ENCODE assay signal across 8 cellular contexts in the genomic region with DNA sequence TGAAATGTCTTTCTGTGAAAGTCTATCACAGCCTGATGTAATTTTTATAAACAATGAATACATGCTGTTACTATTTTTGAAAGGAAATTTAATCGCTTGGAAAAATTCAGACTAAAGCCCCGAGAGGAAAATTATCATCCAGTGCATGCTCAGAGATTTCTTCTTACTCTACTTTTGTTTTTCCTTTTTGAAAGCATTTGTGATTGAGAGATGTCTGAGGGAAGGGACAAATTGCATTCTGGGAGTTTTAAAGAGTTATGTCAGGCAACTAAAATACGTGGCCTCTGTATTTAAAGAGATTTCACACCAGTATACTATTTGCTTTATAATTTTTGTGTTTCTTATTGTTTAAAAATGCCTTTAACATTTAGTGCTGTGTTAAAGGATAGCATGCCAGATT. TPM values are rescaled to one million over a fixed set of nuclear protein-coding genes. Genes with fewer than 3 reads are reported as not detected.
DNase-seq lines count a peak whose midpoint lies in the region; ATAC-seq and TF ChIP-seq lines count a peak whose summit lies in the region.

No MANE protein-coding gene starts in this region.

- no peak for TF ChIP-seq RAD21 in HCT116 (IDR thresholded peaks at IDR 0.05; ENCODE audit: low read depth)

- intact Hi-C loops in HCT116 (cut with micrococcal nuclease), result loop anchor here (5.0 kb wide), 1 partner anchor 56 kb away; no protein-coding TSS in a partner anchor
- intact Hi-C loops in esophagus squamous epithelium (cut with DNase I), result no loop called here
- intact Hi-C loops in posterior vena cava (cut with DNase I), result no loop called here

- H3K27me3 ChIP-seq in HCT116 (ENCODE audit: insufficient read depth, low read length), result no peaks in the 10 kb centered on the region
- no peaks in the 10 kb centered on the region for H3K27me3 ChIP-seq in RWPE2 (ENCODE audit: insufficient read depth, poor library complexity, severe bottlenecking)
- no peaks in the 10 kb centered on the region for H3K27me3 ChIP-seq in esophagus squamous epithelium
- no peaks in the 10 kb centered on the region for H3K27me3 ChIP-seq in skeletal muscle satellite cell (ENCODE audit: control insufficient read depth, insufficient read depth, low read length)

- 10 to 13% methylated on average over 3 of the region's 3 CpGs for WGBS in esophagus squamous epithelium, 2 donors

- no peak for TF ChIP-seq CTCF in HCT116 (IDR thresholded peaks at IDR 0.05 in 2 of 3, conservative IDR thresholded peaks at IDR 0.05 in 1 of 3; ENCODE audit: borderline replicate concordance in 1 of 3, insufficient read depth in 1 of 3, low read depth in 2 of 3, low read length in 2 of 3)
- TF ChIP-seq CTCF in RWPE2 (IDR thresholded peaks at IDR 0.05; ENCODE audit: poor library complexity, severe bottlenecking), result no peak
- no peak for TF ChIP-seq CTCF in esophagus squamous epithelium (IDR thresholded peaks at IDR 0.05)

- TF ChIP-seq POLR2A in HCT116 (IDR thresholded peaks at IDR 0.05; ENCODE audit: borderline replicate concordance, extremely low read depth, insufficient read depth, insufficient read length) (no peak), esophagus squamous epithelium (IDR thresholded peaks at IDR 0.05) (no peak)

- H3K9me2 ChIP-seq in HCT116 (ENCODE audit: insufficient read depth), result no peaks in the 10 kb centered on the region

- H2AFZ ChIP-seq in HCT116 (ENCODE audit: low read depth, low read length, poor library complexity, severe bottlenecking), result peak overlapping the region; percentile 45

- RAD21 ChIA-PET in HCT116 (lab: Charles Lee; ENCODE audit: low non-redundant PET in 1 of 2, low total read pairs in 2 of 2, uncharacterized antibody in 2 of 2, unreplicated experiment in 2 of 2), result no interaction called here

- H3K27ac ChIP-seq in HCT116 (ENCODE audit: low read depth, low read length) (peak overlapping the region; percentile 98; the same call in 1 of the 2 replicates), RWPE2 (ENCODE audit: poor library complexity, severe bottlenecking) (peak overlapping the region; percentile 91), esophagus squamous epithelium (peak overlapping the region; percentile 94 to 100 (median 96))

- POLR2A ChIA-PET in HCT116 (lab: Charles Lee), result no interaction called here

- H3K9me3 ChIP-seq in HCT116 (ENCODE audit: control insufficient read depth in 1 of 2, insufficient read depth in 1 of 2, low read depth in 1 of 2, low read length in 2 of 2) (no peaks in the 10 kb centered on the region), RWPE2 (ENCODE audit: severe bottlenecking) (no peaks in the 10 kb centered on the region), esophagus squamous epithelium (no peaks in the 10 kb centered on the region), skeletal muscle satellite cell (replicated peaks; ENCODE audit: low read length) (no peaks in the 10 kb centered on the region)

- BruUV-seq in HCT116 (replicated peaks; lab: Mats Ljungman, UMichigan), result no TSS peak

- H3K4me2 ChIP-seq in HCT116 (ENCODE audit: low read length) (peak overlapping the region; percentile 76), skeletal muscle satellite cell (ENCODE audit: low read length) (peak overlapping the region; percentile 81)

- no peak for ATAC-seq in HCT116
- no peak for ATAC-seq in RWPE2 (ENCODE audit: low read depth)
- ATAC-seq in HG02885 (IDR thresholded peaks at IDR 0.05; ENCODE audit: poor library complexity, unreplicated experiment), result no peak
- no peak for ATAC-seq in HG03520 (IDR thresholded peaks at IDR 0.05; ENCODE audit: unreplicated experiment)

- CTCF ChIA-PET in HCT116 (lab: Charles Lee), result no interaction called here

- H3K4me1 ChIP-seq in HCT116 (ENCODE audit: control insufficient read depth in 1 of 2, insufficient read depth in 2 of 2, low read length in 2 of 2) (peaks cover 29 to 46% of the 10 kb centered on the region in 2 experiments), RWPE2 (ENCODE audit: insufficient read depth, poor library complexity, severe bottlenecking) (peaks cover 32% of the 10 kb centered on the region), esophagus squamous epithelium (peaks cover 25 to 56% (median 39%) of the 10 kb centered on the region in 3 donors), skeletal muscle satellite cell (ENCODE audit: control insufficient read depth, insufficient read depth, low read length) (peaks cover 60% of the 10 kb centered on the region)

- DNase-seq in HCT116 (ENCODE audit: low read depth, low spot score) (no peak), RWPE2 (ENCODE audit: low spot score) (no peak), esophagus squamous epithelium (lab: John Stamatoyannopoulos, UW) (no peak), NCI-H1436 (lab: John Stamatoyannopoulos, UW) (no peak), posterior vena cava (ENCODE audit: low spot score) (no peak)

- H3K9ac ChIP-seq in HCT116 (ENCODE audit: low read length) (peak overlapping the region; percentile 74), skeletal muscle satellite cell (ENCODE audit: low read depth, low read length) (peak overlapping the region; percentile 99)

- peaks cover 32% of the 10 kb centered on the region for H3K79me2 ChIP-seq in HCT116 (ENCODE audit: insufficient read depth, low read length)

- H3K36me3 ChIP-seq in HCT116 (ENCODE audit: control insufficient read depth in 1 of 2, insufficient read depth in 2 of 2, low read length in 2 of 2), result peaks cover 0 to 2% of the 10 kb centered on the region in 2 experiments; a peak in 1 of 4 replicates
- peaks cover 4% of the 10 kb centered on the region; the same call in 1 of the 2 replicates for H3K36me3 ChIP-seq in RWPE2 (ENCODE audit: low read depth)
- H3K36me3 ChIP-seq in esophagus squamous epithelium, result no peaks in the 10 kb centered on the region
- peaks cover 10% of the 10 kb centered on the region for H3K36me3 ChIP-seq in skeletal muscle satellite cell (ENCODE audit: insufficient read depth, low read length)

- H3K4me3 ChIP-seq in HCT116 (replicated peaks in 1 of 2; ENCODE audit: low read depth in 1 of 2, low read length in 2 of 2) (peak overlapping the region in 1 of 2 experiments; percentile 76; a peak in 2 of 4 replicates), RWPE2 (ENCODE audit: severe bottlenecking) (no peak overlapping the region), esophagus squamous epithelium (peak overlapping the region in 2 of 4 donors; percentile 69 to 88), skeletal muscle satellite cell (ENCODE audit: low read length) (peak overlapping the region; percentile 97)

- no peaks in the 10 kb centered on the region for H4K20me1 ChIP-seq in HCT116 (ENCODE audit: insufficient read depth)

TF ChIP-seq in HCT116, 20 proteins besides CTCF, POLR2A, EP300 and RAD21:
- TF ChIP-seq, protein P1, sequence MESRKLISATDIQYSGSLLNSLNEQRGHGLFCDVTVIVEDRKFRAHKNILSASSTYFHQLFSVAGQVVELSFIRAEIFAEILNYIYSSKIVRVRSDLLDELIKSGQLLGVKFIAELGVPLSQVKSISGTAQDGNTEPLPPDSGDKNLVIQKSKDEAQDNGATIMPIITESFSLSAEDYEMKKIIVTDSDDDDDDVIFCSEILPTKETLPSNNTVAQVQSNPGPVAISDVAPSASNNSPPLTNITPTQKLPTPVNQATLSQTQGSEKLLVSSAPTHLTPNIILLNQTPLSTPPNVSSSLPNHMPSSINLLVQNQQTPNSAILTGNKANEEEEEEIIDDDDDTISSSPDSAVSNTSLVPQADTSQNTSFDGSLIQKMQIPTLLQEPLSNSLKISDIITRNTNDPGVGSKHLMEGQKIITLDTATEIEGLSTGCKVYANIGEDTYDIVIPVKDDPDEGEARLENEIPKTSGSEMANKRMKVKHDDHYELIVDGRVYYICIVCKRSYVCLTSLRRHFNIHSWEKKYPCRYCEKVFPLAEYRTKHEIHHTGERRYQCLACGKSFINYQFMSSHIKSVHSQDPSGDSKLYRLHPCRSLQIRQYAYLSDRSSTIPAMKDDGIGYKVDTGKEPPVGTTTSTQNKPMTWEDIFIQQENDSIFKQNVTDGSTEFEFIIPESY (IDR thresholded peaks at IDR 0.05; ENCODE audit: extremely low read depth, insufficient replicate concordance, low read length), result no peak
- no peak for TF ChIP-seq SIN3A (IDR thresholded peaks at IDR 0.05; ENCODE audit: low read depth)
- TF ChIP-seq TCF7L2 (IDR thresholded peaks at IDR 0.05; ENCODE audit: borderline replicate concordance, extremely low read depth, insufficient read depth, insufficient read length), result no peak
- no peak for TF ChIP-seq JUND (IDR thresholded peaks at IDR 0.05)
- TF ChIP-seq YY1 (IDR thresholded peaks at IDR 0.05; ENCODE audit: extremely low read depth, insufficient replicate concordance, low read depth, low read length), result no peak
- TF ChIP-seq POLR2AphosphoS5 (IDR thresholded peaks at IDR 0.05; ENCODE audit: low read depth, low read length), result no peak
- TF ChIP-seq FOSL1 (IDR thresholded peaks at IDR 0.05; ENCODE audit: low read depth), result no peak
- TF ChIP-seq CBX3 (IDR thresholded peaks at IDR 0.05; ENCODE audit: low read depth), result no peak
- TF ChIP-seq EZH2 (IDR thresholded peaks at IDR 0.05), result no peak
- no peak for TF ChIP-seq SRF (IDR thresholded peaks at IDR 0.05; ENCODE audit: low read depth)
- TF ChIP-seq CEBPB (IDR thresholded peaks at IDR 0.05; ENCODE audit: low read depth), result no peak

RNA-seq across cellular contexts. Expression of a gene that starts 1.4 kb away (rescaled TPM):
- total RNA-seq in HCT116 (2021; ENCODE audit: unreplicated experiment), result 28.1 TPM
- 10.4 and 10.6 TPM in 2 replicates for polyA plus RNA-seq in HCT116 (2012)
- total RNA-seq in esophagus squamous epithelium, result 10 to 100 TPM; 19.2 to 88.0 (median 49.5) TPM
- total RNA-seq in skeletal muscle satellite cell (2012; rRNA removed), result 24.9 and 43.1 TPM in 2 replicates
- total RNA-seq in posterior vena cava, result 10 to 100 TPM; 67.6 to 69.9 TPM
